In genomic region chr7:1935176-1936005, GRCh38 we compare ENCODE assay signal across 12 cellular contexts.
"Had no signal": no experiment of that assay in that cellular context is flagged by ENCODE, and none has a peak within 500 bp of the region (broad histone marks: within the 10 kb centered on the region; RNA-seq: fewer than 3 reads in every experiment).

No MANE protein-coding gene starts in this region.

- ATAC-seq: esophagus mucosa; stimulated activated effector memory CD8-positive, alpha-beta T cell treated with anti-CD3 and anti-CD28 coated beads, Interleukin-12 subunit alpha, Interleukin-12 subunit beta, amount 100 ng/mL, for 72 hours had no signal

- H3K27ac Mint-ChIP-seq: activated CD4-positive, alpha-beta T cell treated with anti-CD3 and anti-CD28 coated beads, Interleukin-2, amount 10 ng/mL, durations not matched to agents 7 days and 5 days; activated naive CD4-positive, alpha-beta T cell treated with anti-CD3 and anti-CD28 coated beads for 36 hours; activated T-helper 2 cell treated with anti-CD3 and anti-CD28 coated beads, Interferon-gamma antibody, Interleukin-2, Interleukin-4, amounts not matched to agents 10 μg/mL and 5 μg/mL and 100 μg/mL, durations not matched to agents 14 hours and 24 hours and 36 hours had no signal

- H3K27me3 Mint-ChIP-seq: activated CD4-positive, alpha-beta T cell treated with anti-CD3 and anti-CD28 coated beads, Interleukin-2, amount 10 ng/mL, durations not matched to agents 7 days and 5 days had no signal

- H3K9ac ChIP-seq: parathyroid adenoma had no signal

- H3K9me3 Mint-ChIP-seq: activated naive CD4-positive, alpha-beta T cell treated with anti-CD3 and anti-CD28 coated beads for 36 hours; activated T-helper 2 cell treated with anti-CD3 and anti-CD28 coated beads, Interferon-gamma antibody, Interleukin-2, Interleukin-4, amounts not matched to agents 10 μg/mL and 5 μg/mL and 100 μg/mL, durations not matched to agents 14 hours and 24 hours and 36 hours; stimulated activated effector memory CD8-positive, alpha-beta T cell treated with anti-CD3 and anti-CD28 coated beads, Interleukin-12 subunit alpha, Interleukin-12 subunit beta, amount 100 ng/mL, for 72 hours had no signal

- H3K4me3 ChIP-seq: hepatocyte, tibial artery, uterus had no signal

- H3K27ac ChIP-seq: hepatocyte, parathyroid adenoma, tibial artery, uterus had no signal

- H3K4me1 ChIP-seq: parathyroid adenoma, uterus had no signal

- H3K36me3 ChIP-seq: uterus had no signal

- H2AFZ ChIP-seq: hepatocyte, parathyroid adenoma had no signal

- H3K27me3 ChIP-seq: hepatocyte, tibial artery, uterus had no signal

- H3K4me3 Mint-ChIP-seq: activated CD4-positive, alpha-beta T cell treated with anti-CD3 and anti-CD28 coated beads, Interleukin-2, amount 10 ng/mL, durations not matched to agents 7 days and 5 days; activated naive CD4-positive, alpha-beta T cell treated with anti-CD3 and anti-CD28 coated beads for 36 hours; stimulated activated effector memory CD8-positive, alpha-beta T cell treated with anti-CD3 and anti-CD28 coated beads, Interleukin-12 subunit alpha, Interleukin-12 subunit beta, amount 100 ng/mL, for 72 hours had no signal

- H3K79me2 ChIP-seq: hepatocyte, parathyroid adenoma had no signal

- H3K9me3 ChIP-seq: tibial artery, uterus had no signal

- DNase-seq: activated CD4-positive, alpha-beta T cell treated with anti-CD3 and anti-CD28 coated beads, Interleukin-2, amount 10 ng/mL, durations not matched to agents 7 days and 5 days; activated CD4-positive, CD25-positive, alpha-beta regulatory T cell; activated naive CD4-positive, alpha-beta T cell treated with anti-CD3 and anti-CD28 coated beads for 36 hours; activated T-cell treated with anti-CD3 and anti-CD28 coated beads for 4 hours; SW 1271; tibial artery; uterus had no signal

- H3K4me2 ChIP-seq: hepatocyte had no signal
